ENCODE assay signal across 1 cellular context in genomic region chr2:18560797-18561085, GRCh38.
TF ChIP-seq lines count a peak whose summit lies in the region.

No MANE protein-coding gene starts in this region.

TF ChIP-seq in SK-N-SH treated with all-trans-retinoic acid at 6 μM for 48 hours, 23 proteins besides CTCF, POLR2A, EP300 and RAD21 (continued from another document):
- no peak for TF ChIP-seq CSRNP3 (CRISPR knock-in tag; IDR thresholded peaks at IDR 0.05)
- TF ChIP-seq ZFP30 (CRISPR knock-in tag; IDR thresholded peaks at IDR 0.05): no peak
- no peak for TF ChIP-seq OSR1 (CRISPR knock-in tag; IDR thresholded peaks at IDR 0.05)
- no peak for TF ChIP-seq ZNF70 (CRISPR knock-in tag; IDR thresholded peaks at IDR 0.05)
- no peak for TF ChIP-seq CSDC2 (CRISPR knock-in tag; IDR thresholded peaks at IDR 0.05)
- no peak for TF ChIP-seq TOX (CRISPR knock-in tag; IDR thresholded peaks at IDR 0.05; ENCODE audit: borderline replicate concordance)
- no peak for TF ChIP-seq ZFP3 (CRISPR knock-in tag; IDR thresholded peaks at IDR 0.05)
- TF ChIP-seq TSHZ2 (CRISPR knock-in tag; IDR thresholded peaks at IDR 0.05): no peak
TF ChIP-seq in SK-N-SH treated with all-trans-retinoic acid at 6 μM for 48 hours: peak in this region for 0.
